8 cellular contexts compared by ENCODE assay signal in genomic region chr4:49150351-49151083, GRCh38.
DNase-seq lines count a peak whose midpoint lies in the region; ATAC-seq, FAIRE-seq and TF ChIP-seq lines count a peak whose summit lies in the region.
"Not testable (repeated sequence)": the region's sequence is repeated elsewhere in the genome, so short reads cannot be mapped to it uniquely, and the experiment has no call there.

No MANE protein-coding gene starts in this region.

- not testable (repeated sequence) for H3K9ac ChIP-seq in HUES48 (ENCODE audit: low read depth, low read length); iPS-20b (ENCODE audit: low read depth, low read length)
- 0 out of 7 replicates have a peak overlapping the region, but pooled peaks of 1 of the 4 experiments have one; percentile 12 for H3K9ac ChIP-seq in H1 (replicated peaks in 1 of 4; ENCODE audit: extremely low read depth in 1 of 4, low read depth in 3 of 4, low read length in 3 of 4)

- not testable (repeated sequence) for H3K18ac ChIP-seq in H1 (ENCODE audit: extremely low read depth, low read length)

- H2AK5ac ChIP-seq in H1 (ENCODE audit: low read depth, low read length): not testable (repeated sequence)

- H3K4me3 ChIP-seq in HUES48 (ENCODE audit: low read depth, low read length) (peak overlapping the region; percentile 3), H1 (ENCODE audit: extremely low read depth in 1 of 4, insufficient read depth in 2 of 4, low read depth in 3 of 4, low read length in 4 of 4) (peak overlapping the region in 1 of 4 experiments; percentile 14; a peak in 1 of 8 replicates), iPS-20b (ENCODE audit: low read length) (peak overlapping the region; percentile 0; the same call in 1 of the 2 replicates)
- H3K4me3 ChIP-seq in aorta (ENCODE audit: low read length in 2 of 2): not testable (repeated sequence)

- not testable (repeated sequence) for H2BK120ac ChIP-seq in H1 (replicated peaks; ENCODE audit: low read depth, low read length)

- not testable (repeated sequence) for H2BK15ac ChIP-seq in H1 (ENCODE audit: low read length)

- POLR2A ChIA-PET in H1 (lab: Charles Lee; ENCODE audit: partially characterized antibody): not testable (repeated sequence)

- DNase-seq in H1 (ENCODE audit: low read depth in 1 of 2, low spot score in 2 of 2); Right ventricle myocardium inferior (ENCODE audit: missing footprints); sciatic nerve (ENCODE audit: low spot score); aorta: not testable (repeated sequence)
- peak; percentile 34 for DNase-seq in medulla oblongata (ENCODE audit: extremely low spot score)

- not testable (repeated sequence) for H2BK5ac ChIP-seq in H1 (ENCODE audit: low read depth, low read length)

- FAIRE-seq in H1 (lab: Jason Lieb, UNC): not testable (repeated sequence)

- not testable (repeated sequence) for H3K27me3 ChIP-seq in HUES48 (ENCODE audit: control insufficient read depth, insufficient read depth, low read length); H1 (replicated peaks in 1 of 4; ENCODE audit: control insufficient read depth in 3 of 4, extremely low read depth in 1 of 4, insufficient read depth in 3 of 4, low read length in 3 of 4); iPS-20b (ENCODE audit: insufficient read depth, low read length); aorta (ENCODE audit: control insufficient read depth in 1 of 2, insufficient read depth in 2 of 2, low read length in 1 of 2)

- not testable (repeated sequence) for H4K8ac ChIP-seq in H1 (ENCODE audit: extremely low read depth, insufficient read depth, low read length)

- intact Hi-C loops in Right ventricle myocardium inferior (cut with DNase I); sciatic nerve (cut with DNase I); aorta (cut with DNase I): not testable (repeated sequence)

- CTCF ChIA-PET in H1 (lab: Charles Lee; ENCODE audit: partially characterized antibody): not testable (repeated sequence)

- TF ChIP-seq RAD21 in H1 (IDR thresholded peaks at IDR 0.05 in 1 of 2, conservative IDR thresholded peaks at IDR 0.05 in 1 of 2; ENCODE audit: low read depth in 2 of 2, low read length in 2 of 2): not testable (repeated sequence)

- H3K14ac ChIP-seq in H1 (ENCODE audit: insufficient read length): not testable (repeated sequence)

- H2BK20ac ChIP-seq in H1 (ENCODE audit: low read length): not testable (repeated sequence)

- not testable (repeated sequence) for H2BK12ac ChIP-seq in H1 (ENCODE audit: low read depth, low read length)

- not testable (repeated sequence) for TF ChIP-seq CTCF in H1 (IDR thresholded peaks at IDR 0.05; ENCODE audit: control extremely low read depth in 1 of 3, insufficient read depth in 1 of 3, low read depth in 1 of 3, low read length in 3 of 3)

- not testable (repeated sequence) for H3K4ac ChIP-seq in H1 (replicated peaks; ENCODE audit: insufficient read length, low read depth, low read length)

- not testable (repeated sequence) for TF ChIP-seq POLR2A in H1 (IDR thresholded peaks at IDR 0.05; ENCODE audit: control extremely low read depth in 1 of 2, low read depth in 2 of 2, low read length in 2 of 2)

- H3K9me3 ChIP-seq in HUES48 (ENCODE audit: control insufficient read depth, insufficient read depth, low read length) (peaks cover 100% of the 10 kb centered on the region), H1 (ENCODE audit: insufficient read depth in 2 of 2, low read depth in 1 of 2, low read length in 1 of 2) (peaks cover 33 to 99% of the 10 kb centered on the region in 2 experiments), iPS-20b (ENCODE audit: insufficient read depth, low read depth, low read length) (peaks cover 100% of the 10 kb centered on the region)
- H3K9me3 ChIP-seq in aorta (ENCODE audit: control insufficient read depth, low read length): not testable (repeated sequence)

- TF ChIP-seq EP300 in H1 (IDR thresholded peaks at IDR 0.05; ENCODE audit: borderline replicate concordance in 1 of 2, low read depth in 2 of 2, low read length in 2 of 2): not testable (repeated sequence)

- H3K23me2 ChIP-seq in H1 (ENCODE audit: low read depth, low read length): peaks cover 58% of the 10 kb centered on the region

- ATAC-seq in SK-N-SH treated with all-trans-retinoic acid at 6 μM for 48 hours (peak; percentile 20), Right ventricle myocardium inferior (peak; percentile 34), sciatic nerve (peak; percentile 43), aorta (ENCODE audit: low FRiP score) (peak; percentile 65)

- H4K20me1 ChIP-seq in H1 (replicated peaks in 1 of 2; ENCODE audit: control insufficient read depth in 1 of 2, insufficient read depth in 2 of 2, low read length in 2 of 2): not testable (repeated sequence)

- not testable (repeated sequence) for H4K5ac ChIP-seq in H1 (ENCODE audit: insufficient read length, low read depth, low read length)

- not testable (repeated sequence) for H3K27ac ChIP-seq in HUES48 (ENCODE audit: low read depth, low read length); H1 (ENCODE audit: low read depth, low read length); iPS-20b (ENCODE audit: low read length); aorta (ENCODE audit: low read depth in 1 of 2, low read length in 2 of 2)

- WGBS in H1 (ENCODE audit: extremely low coverage in 1 of 2, insufficient coverage in 1 of 2, insufficient read length in 1 of 2, insufficient replicate concordance in 2 of 2, low coverage in 1 of 2, low lambda C conversion rate in 2 of 2, missing lambda C conversion rate in 1 of 2), 2 experiments: 55 to 98% methylated on average over 6 to 10 of the region's 10 CpGs
- WGBS in aorta, 2 donors: 49 to 55% methylated on average over 10 of the region's 10 CpGs

- not testable (repeated sequence) for H3K79me2 ChIP-seq in H1 (ENCODE audit: control insufficient read depth in 1 of 2, insufficient read depth in 2 of 2, low read length in 2 of 2)

- not testable (repeated sequence) for H3K4me1 ChIP-seq in HUES48 (ENCODE audit: control insufficient read depth, insufficient read depth, low read length); H1 (replicated peaks in 1 of 4; ENCODE audit: control insufficient read depth in 3 of 4, insufficient read depth in 4 of 4, low read length in 3 of 4); iPS-20b (ENCODE audit: insufficient read depth, low read length); aorta (ENCODE audit: control insufficient read depth in 1 of 2, insufficient read depth in 2 of 2, low read length in 2 of 2)

- not testable (repeated sequence) for H2AFZ ChIP-seq in H1 (ENCODE audit: low read length)

- not testable (repeated sequence) for H3K4me2 ChIP-seq in H1 (ENCODE audit: insufficient read depth in 1 of 2, low read depth in 2 of 2, low read length in 2 of 2)

- not testable (repeated sequence) for H4K91ac ChIP-seq in H1 (replicated peaks; ENCODE audit: insufficient read length, low read length)

- H3K23ac ChIP-seq in H1 (ENCODE audit: insufficient read length): not testable (repeated sequence)

- H3K56ac ChIP-seq in H1 (replicated peaks; ENCODE audit: insufficient read length, low read depth, low read length): peak overlapping the region; percentile 4

- H3K79me1 ChIP-seq in H1 (ENCODE audit: low read depth, low read length): not testable (repeated sequence)

- H3K36me3 ChIP-seq in HUES48 (ENCODE audit: control insufficient read depth, insufficient read depth, low read length); H1 (ENCODE audit: control insufficient read depth in 2 of 4, insufficient read depth in 4 of 4, low read length in 3 of 4); iPS-20b (ENCODE audit: insufficient read depth, low read depth, low read length); aorta (ENCODE audit: control insufficient read depth in 1 of 2, insufficient read depth in 2 of 2, low read length in 1 of 2): not testable (repeated sequence)

TF ChIP-seq in H1, 55 proteins besides CTCF, POLR2A, EP300 and RAD21:
- peak; percentile 98 for TF ChIP-seq CBX5 (IDR thresholded peaks at IDR 0.05; ENCODE audit: low read depth, low read length)
- peak; percentile 16; the same call in 1 of the 2 replicates for TF ChIP-seq USF2 (IDR thresholded peaks at IDR 0.05; ENCODE audit: low read length)
